8 cellular contexts compared by ENCODE assay signal in genomic region chr9:107284636-107285035, GRCh38. TPM values are rescaled to one million over a fixed set of nuclear protein-coding genes. Genes with fewer than 3 reads are reported as not detected.
DNase-seq lines count a peak whose midpoint lies in the region; ATAC-seq and TF ChIP-seq lines count a peak whose summit lies in the region.

No MANE protein-coding gene starts in this region.

- peak overlapping the region; percentile 100 for H3K27ac ChIP-seq in HUES64 (ENCODE audit: low read depth, low read length)
- H3K27ac ChIP-seq in breast epithelium: peak overlapping the region; percentile 98 to 99
- peak overlapping the region; percentile 82 for H3K27ac ChIP-seq in muscle layer of colon (ENCODE audit: low read depth, low read length)
- H3K27ac ChIP-seq in caudate nucleus (ENCODE audit: low read depth, low read length): no peak overlapping the region

- 9% methylated on average over 5 of the region's 6 CpGs for WGBS in HUES64

- intact Hi-C loops in breast epithelium (cut with DNase I; ENCODE audit: low total_unique reads): no loop called here

- peak overlapping the region; percentile 94 for H3K4me3 ChIP-seq in AG04449 (ENCODE audit: low read depth, low read length)
- peak overlapping the region; percentile 88 for H3K4me3 ChIP-seq in HUES64 (ENCODE audit: low read length)
- peak overlapping the region; percentile 77 to 95 (median 94) for H3K4me3 ChIP-seq in breast epithelium
- H3K4me3 ChIP-seq in muscle layer of colon (ENCODE audit: low read depth in 1 of 2, low read length in 2 of 2): peak overlapping the region; percentile 66 to 95

- H3K9me3 ChIP-seq in HUES64 (ENCODE audit: insufficient read depth, low read depth, low read length) (no peaks in the 10 kb centered on the region), breast epithelium (no peaks in the 10 kb centered on the region), muscle layer of colon (ENCODE audit: low read length) (no peaks in the 10 kb centered on the region)

- TF ChIP-seq CTCF in AG04449 (IDR thresholded peaks at IDR 0.05; ENCODE audit: insufficient read depth, low read length, missing control alignments): no peak
- no peak for TF ChIP-seq CTCF in breast epithelium (IDR thresholded peaks at IDR 0.05)

- POLR2A ChIA-PET in AG04449 (lab: Yijun Ruan, JAX): interaction anchor here (0.6 to 3.2 kb wide), 4 partner anchors 9 to 1529 kb away, joined by 3 to 11 read pairs (median 6); no protein-coding TSS in a partner anchor

- H3K4me1 ChIP-seq in HUES64 (ENCODE audit: insufficient read depth, low read length): peaks cover 26% of the 10 kb centered on the region
- no peaks in the 10 kb centered on the region for H3K4me1 ChIP-seq in breast epithelium
- H3K4me1 ChIP-seq in muscle layer of colon (ENCODE audit: insufficient read depth, low read length): peaks cover 38% of the 10 kb centered on the region

- no peak for ATAC-seq in HG02981 (IDR thresholded peaks at IDR 0.05; ENCODE audit: unreplicated experiment)
- ATAC-seq in HG03045 (IDR thresholded peaks at IDR 0.05; ENCODE audit: unreplicated experiment): no peak

- H3K27me3 ChIP-seq in HUES64 (ENCODE audit: insufficient read depth, low read length): no peaks in the 10 kb centered on the region
- no peaks in the 10 kb centered on the region for H3K27me3 ChIP-seq in breast epithelium
- H3K27me3 ChIP-seq in muscle layer of colon (ENCODE audit: control insufficient read depth in 1 of 2, insufficient read depth in 2 of 2, low read length in 2 of 2): no peaks in the 10 kb centered on the region

- CTCF ChIA-PET in AG04449 (lab: Yijun Ruan, JAX): no interaction called here

- H3K9ac ChIP-seq in HUES64 (ENCODE audit: low read depth, low read length) (peak overlapping the region; percentile 99), muscle layer of colon (ENCODE audit: low read length) (peak overlapping the region; percentile 83)

- no peak for TF ChIP-seq POLR2A in breast epithelium (IDR thresholded peaks at IDR 0.05)

- DNase-seq in AG04449 (ENCODE audit: low read depth, low spot score) (no peak), breast epithelium (ENCODE audit: low spot score in 2 of 2) (no peak), Ammon's horn (ENCODE audit: low spot score) (no peak), caudate nucleus (lab: John Stamatoyannopoulos, UW) (no peak)

- H3K36me3 ChIP-seq in HUES64 (ENCODE audit: insufficient read depth, low read length) (0 out of 2 replicates have a peak, but pooled peaks cover 2% of the 10 kb centered on the region), breast epithelium (no peaks in the 10 kb centered on the region), muscle layer of colon (ENCODE audit: insufficient read depth, low read length) (no peaks in the 10 kb centered on the region)

RNA-seq across cellular contexts. Expression of gene RAD23B, which starts 1.6 kb away (rescaled TPM):
- 129 TPM for polyA plus RNA-seq in HUES64 (2013, experiment 1 of 2)
- 139 TPM for polyA plus RNA-seq in HUES64 (2013, experiment 2 of 2)
- total RNA-seq in breast epithelium: 10 to 100 TPM; 63.6 to 70.2 (median 68.1) TPM
